Comparison of ENCODE assay signal across 2 cellular contexts in genomic region chr11:24249921-24250320, GRCh38.
TF ChIP-seq lines count a peak whose summit lies in the region.

No MANE protein-coding gene starts in this region.

TF ChIP-seq in SK-N-SH, 30 proteins besides CTCF, POLR2A, EP300 and RAD21 (continued from another document):
- TF ChIP-seq USF1 (IDR thresholded peaks at IDR 0.05; ENCODE audit: borderline replicate concordance, low read depth) (no peak), GABPA (IDR thresholded peaks at IDR 0.05; ENCODE audit: low read depth) (no peak), MXI1 (IDR thresholded peaks at IDR 0.05; ENCODE audit: low read depth, low read length) (no peak), NRF1 (IDR thresholded peaks at IDR 0.05; ENCODE audit: low read depth, low read length) (no peak), ZBTB33 (IDR thresholded peaks at IDR 0.05; ENCODE audit: borderline replicate concordance, low read depth) (no peak)

TF ChIP-seq in SK-N-SH treated with all-trans-retinoic acid at 6 μM for 48 hours, 23 proteins besides CTCF, POLR2A, EP300 and RAD21 (continued from another document):
- no peak for TF ChIP-seq TSHZ2 (CRISPR knock-in tag; IDR thresholded peaks at IDR 0.05)
- no peak for TF ChIP-seq CREB5 (CRISPR knock-in tag; IDR thresholded peaks at IDR 0.05; ENCODE audit: low read depth)
- TF ChIP-seq ARNTL (CRISPR knock-in tag; IDR thresholded peaks at IDR 0.05; ENCODE audit: borderline replicate concordance, low read depth), result no peak
- no peak for TF ChIP-seq ZNF565 (CRISPR knock-in tag; conservative IDR thresholded peaks at IDR 0.05; ENCODE audit: low read depth)
